Comparison of ENCODE assay signal across 10 cellular contexts in genomic region chr5:17248999-17249634, GRCh38. TPM values are rescaled to one million over a fixed set of nuclear protein-coding genes. Genes with fewer than 3 reads are reported as not detected.
DNase-seq lines count a peak whose midpoint lies in the region; ATAC-seq and TF ChIP-seq lines count a peak whose summit lies in the region.
"Had no signal": no experiment of that assay in that cellular context is flagged by ENCODE, and none has a peak within 500 bp of the region (broad histone marks: within the 10 kb centered on the region; RNA-seq: fewer than 3 reads in every experiment).

No MANE protein-coding gene starts in this region.

- ATAC-seq in GM21529 (IDR thresholded peaks at IDR 0.05; ENCODE audit: unreplicated experiment) = no peak
- no peak for ATAC-seq in GM19395 (IDR thresholded peaks at IDR 0.05; ENCODE audit: unreplicated experiment)
- no peak for ATAC-seq in GM21526 (IDR thresholded peaks at IDR 0.05; ENCODE audit: low FRiP score, unreplicated experiment)
- ATAC-seq: GM12878 had no signal

- peak; percentile 95 for DNase-seq in GM04503 (ENCODE audit: low read depth)
- DNase-seq in RKO (ENCODE audit: low spot score) = peak; percentile 84
- peak; percentile 96 for DNase-seq in fibroblast of pulmonary artery (ENCODE audit: low read depth)
- peak; percentile 97 for DNase-seq in renal cortical epithelial cell (ENCODE audit: low read depth)
- DNase-seq in NCI-H526 (lab: John Stamatoyannopoulos, UW) = no peak
- DNase-seq: activated CD4-positive, alpha-beta T cell treated with anti-CD3 and anti-CD28 coated beads, Interleukin-2, amount 10 ng/mL, durations not matched to agents 24 days and 14 days had no signal

- no peak overlapping the region for H3K4me3 ChIP-seq in fibroblast of pulmonary artery (replicated peaks; ENCODE audit: low read depth, low read length)
- H3K4me3 ChIP-seq: GM12878 had no signal

- TF ChIP-seq CTCF in fibroblast of pulmonary artery (IDR thresholded peaks at IDR 0.05; ENCODE audit: low read length, missing control alignments) = peak; percentile 6

RNA-seq across cellular contexts. Expression of gene BASP1, which starts 31.7 kb away (rescaled TPM):
- total RNA-seq in renal cortical epithelial cell = 79.5 and 82.6 TPM in 2 replicates

Comparison
In these comparisons a context has a peak if more than half of its experiments do, and no peak if none do; other contexts are left out.
1. DNase-seq: peak in GM04503 (single experiment), RKO (single experiment), fibroblast of pulmonary artery (single experiment) and renal cortical epithelial cell (single experiment); none in NCI-H526 (0 of 2).